Comparison of ENCODE assay signal across 23 cellular contexts in genomic region chr21:42582422-42583149, GRCh38.
DNase-seq lines count a peak whose midpoint lies in the region; ATAC-seq, FAIRE-seq and TF ChIP-seq lines count a peak whose summit lies in the region.
"Had no signal": no experiment of that assay in that cellular context is flagged by ENCODE, and none has a peak within 500 bp of the region (broad histone marks: within the 10 kb centered on the region; RNA-seq: fewer than 3 reads in every experiment).

No MANE protein-coding gene starts in this region.

- no peak overlapping the region for H4K8ac ChIP-seq in neuronal stem cell (ENCODE audit: low read depth, low read length)

- peaks cover 0 to 6% of the 10 kb centered on the region in 2 experiments; a peak in 1 of 5 replicates for H3K4me1 ChIP-seq in K562 (replicated peaks in 1 of 2; ENCODE audit: control insufficient read depth in 2 of 2, insufficient read depth in 2 of 2, low read length in 2 of 2)
- H3K4me1 ChIP-seq in neuronal stem cell (ENCODE audit: control insufficient read depth in 2 of 2, insufficient read depth in 1 of 2, low read depth in 1 of 2, low read length in 2 of 2), result peaks cover 0 to 6% of the 10 kb centered on the region in 2 donors

- H3K9ac ChIP-seq in K562 (ENCODE audit: insufficient read depth in 1 of 2, low read depth in 2 of 2, low read length in 2 of 2) (no peak overlapping the region), neuronal stem cell (ENCODE audit: low read depth, low read length, poor library complexity) (no peak overlapping the region)
- H3K9ac ChIP-seq: GM23248 had no signal

- peak overlapping the region; percentile 26 for H2BK5ac ChIP-seq in neuronal stem cell (ENCODE audit: low read length)

- no peaks in the 10 kb centered on the region for H3K79me1 ChIP-seq in neuronal stem cell (ENCODE audit: low read depth, low read length)

- CTCF ChIA-PET in K562 (lab: Yijun Ruan, JAX; ENCODE audit: low intra/inter-chr PET ratio), result no interaction called here

- H2BK12ac ChIP-seq in neuronal stem cell (ENCODE audit: low read length), result peak overlapping the region; percentile 86

- peak overlapping the region; percentile 94 for H3K14ac ChIP-seq in neuronal stem cell (ENCODE audit: low read length)

- no peak overlapping the region for H3K27ac ChIP-seq in K562 (ENCODE audit: extremely low read depth, low read depth, low read length)
- no peak overlapping the region for H3K27ac ChIP-seq in neuronal stem cell (replicated peaks; ENCODE audit: low read length)
- H3K27ac ChIP-seq: GM23248, HL-60 had no signal

- DNase-seq in SKM-1 (lab: John Stamatoyannopoulos, UW; ENCODE audit: unreplicated experiment) (peak; percentile 1), SKM-1 treated with dmso at 0.1 percent for 144 hours (lab: John Stamatoyannopoulos, UW; ENCODE audit: unreplicated experiment) (no peak), HTR-8/SVneo (ENCODE audit: insufficient read length, low spot score) (no peak), K562 (ENCODE audit: extremely low read depth in 1 of 4, low spot score in 3 of 4) (no peak), neuronal stem cell (ENCODE audit: low spot score) (no peak), NCI-H226 (no peak), hippocampal formation (lab: John Stamatoyannopoulos, UW) (no peak), Ammon's horn (ENCODE audit: low spot score) (no peak)
- DNase-seq: 8988T; CD4-positive, CD25-positive, alpha-beta regulatory T cell; COR-L47; GM23248; HCEC 1CT; IMR-90; MM.1S; NCI-H1105; NCI-H2081 treated with DMSO at 0.1 percent for 48 hours; NCI-H748 treated with DMSO at 0.1 percent for 48 hours; NK-92 treated with Interleukin-12 subunit alpha and Interleukin-12 subunit beta, amount 100 ng/mL, for 24 hours had no signal

- FAIRE-seq in HTR-8/SVneo (lab: Jason Lieb, UNC), result peak; percentile 90
- FAIRE-seq in K562 (lab: Jason Lieb, UNC), result no peak
- FAIRE-seq: GM12892, GM18507, RCC 7860 had no signal

- H2AK5ac ChIP-seq in neuronal stem cell (ENCODE audit: low read depth, low read length), result peak overlapping the region; percentile 78

- H2BK120ac ChIP-seq in neuronal stem cell (ENCODE audit: low read depth, low read length), result no peak overlapping the region

- H3K4ac ChIP-seq in neuronal stem cell (ENCODE audit: low read length), result no peak overlapping the region

- no peaks in the 10 kb centered on the region for H3K79me2 ChIP-seq in K562 (ENCODE audit: control insufficient read depth, insufficient read depth, low read length)

- 6% methylated on average over 22 of the region's 22 CpGs for WGBS in K562 (ENCODE audit: insufficient coverage, low coverage, missing lambda C conversion rate)
- no CpG with 5 or more reads among the region's 22 CpGs for WGBS in neuronal stem cell (ENCODE audit: extremely low coverage in 2 of 2, insufficient read length in 2 of 2, insufficient replicate concordance in 1 of 2), 2 donors

- peaks cover 51 to 94% of the 10 kb centered on the region in 2 experiments for H3K27me3 ChIP-seq in K562 (ENCODE audit: control insufficient read depth in 2 of 2, insufficient read depth in 2 of 2, low read length in 2 of 2)
- peaks cover 0 to 7% (median 0%) of the 10 kb centered on the region in 3 experiments for H3K27me3 ChIP-seq in neuronal stem cell (ENCODE audit: control insufficient read depth in 3 of 3, insufficient read depth in 3 of 3, low read depth in 1 of 3, low read length in 3 of 3)

- H3K9me3 ChIP-seq in K562 (replicated peaks; ENCODE audit: control insufficient read depth, insufficient read depth, low read depth, low read length) (no peaks in the 10 kb centered on the region), neuronal stem cell (replicated peaks in 1 of 2; ENCODE audit: control insufficient read depth in 2 of 2, insufficient read depth in 1 of 2, low read depth in 1 of 2, low read length in 2 of 2) (peaks cover 2 to 7% of the 10 kb centered on the region in 2 donors)

- in situ Hi-C loops in K562 (cut with MboI), result no loop called here

- H3K4me3 ChIP-seq in K562 (no peak overlapping the region), neuronal stem cell (ENCODE audit: low read length in 2 of 2) (no peak overlapping the region)
- H3K4me3 ChIP-seq: GM23248 had no signal

- no peak overlapping the region for H4K91ac ChIP-seq in neuronal stem cell (ENCODE audit: low read depth, low read length, poor library complexity)

- no peak overlapping the region for H3K4me2 ChIP-seq in K562 (ENCODE audit: insufficient read depth, low read length)
- H3K4me2 ChIP-seq in neuronal stem cell (ENCODE audit: insufficient read depth, low read length, poor library complexity, severe bottlenecking), result no peak overlapping the region

- H3K18ac ChIP-seq in neuronal stem cell (ENCODE audit: low read length), result no peak overlapping the region

- H3K36me3 ChIP-seq in K562 (ENCODE audit: control insufficient read depth, insufficient read depth, low read length), result no peaks in the 10 kb centered on the region
- H3K36me3 ChIP-seq in neuronal stem cell (replicated peaks in 1 of 2; ENCODE audit: control insufficient read depth in 2 of 2, insufficient read depth in 2 of 2, low read length in 2 of 2), result no peaks in the 10 kb centered on the region

- no TSS peak for BruUV-seq in K562 (replicated peaks; lab: Mats Ljungman, UMichigan)

- H4K20me1 ChIP-seq in K562 (replicated peaks; ENCODE audit: control insufficient read depth, insufficient read depth, low read length), result peaks cover 4% of the 10 kb centered on the region; the same call in 1 of the 2 replicates

- TF ChIP-seq POLR2A in K562 (conservative IDR thresholded peaks at IDR 0.05), result no peak

- no peak for TF ChIP-seq EP300 in K562 (IDR thresholded peaks at IDR 0.05; ENCODE audit: low read length)

- H2AFZ ChIP-seq in K562 (ENCODE audit: low read depth, low read length), result no peak overlapping the region
- H2AFZ ChIP-seq in neuronal stem cell (ENCODE audit: low read length), result no peak overlapping the region
- H2AFZ ChIP-seq: GM23248 had no signal

- intact Hi-C loops in K562 (cut with micrococcal nuclease), result no loop called here

- H2BK15ac ChIP-seq in neuronal stem cell (ENCODE audit: low read length), result no peak overlapping the region

- no peaks in the 10 kb centered on the region for H3K9me1 ChIP-seq in K562 (ENCODE audit: control insufficient read depth, insufficient read depth, low read length)

- ATAC-seq in K562, result no peak

- TF ChIP-seq CTCF in K562 (IDR thresholded peaks at IDR 0.05 in 2 of 3, conservative IDR thresholded peaks at IDR 0.05 in 1 of 3; ENCODE audit: insufficient read depth in 2 of 3, low read depth in 1 of 3, low read length in 3 of 3), result no peak

- no peak overlapping the region for H3K23ac ChIP-seq in neuronal stem cell (ENCODE audit: low read depth, low read length, poor library complexity)

- TF ChIP-seq RAD21 in K562 (CRISPR knock-in tag; conservative IDR thresholded peaks at IDR 0.05 in 1 of 2, IDR thresholded peaks at IDR 0.05 in 1 of 2), result no peak

- POLR2A ChIA-PET in K562 (lab: Yijun Ruan, JAX), result interaction anchor here (0.6 to 1.4 kb wide), 4 partner anchors 8 to 12 kb away, joined by 3 to 13 read pairs (median 4); no protein-coding TSS in a partner anchor

TF ChIP-seq in K562, 482 proteins besides CTCF, POLR2A, EP300 and RAD21 (continues in another document):
- TF ChIP-seq NEUROD1 (IDR thresholded peaks at IDR 0.05; ENCODE audit: borderline replicate concordance, low read depth, low read length, partially characterized antibody) (no peak), SIX5 (IDR thresholded peaks at IDR 0.05; ENCODE audit: borderline replicate concordance in 1 of 2, insufficient read depth in 1 of 2, low read depth in 1 of 2, low read length in 2 of 2) (no peak), CBX8 (IDR thresholded peaks at IDR 0.05; ENCODE audit: borderline replicate concordance, extremely low read depth, low read depth, low read length, poor library complexity, severe bottlenecking) (peak; percentile 59), ZNF184 (CRISPR knock-in tag; IDR thresholded peaks at IDR 0.05) (no peak), SNRNP70 (optimal IDR thresholded peaks at IDR 0.05; ENCODE audit: low read depth, low read length) (no peak), ZNF583 (CRISPR knock-in tag; IDR thresholded peaks at IDR 0.05) (peak; percentile 91; the same call in 1 of the 2 replicates), BCOR (IDR thresholded peaks at IDR 0.05) (no peak)
- TF ChIP-seq, protein P1, sequence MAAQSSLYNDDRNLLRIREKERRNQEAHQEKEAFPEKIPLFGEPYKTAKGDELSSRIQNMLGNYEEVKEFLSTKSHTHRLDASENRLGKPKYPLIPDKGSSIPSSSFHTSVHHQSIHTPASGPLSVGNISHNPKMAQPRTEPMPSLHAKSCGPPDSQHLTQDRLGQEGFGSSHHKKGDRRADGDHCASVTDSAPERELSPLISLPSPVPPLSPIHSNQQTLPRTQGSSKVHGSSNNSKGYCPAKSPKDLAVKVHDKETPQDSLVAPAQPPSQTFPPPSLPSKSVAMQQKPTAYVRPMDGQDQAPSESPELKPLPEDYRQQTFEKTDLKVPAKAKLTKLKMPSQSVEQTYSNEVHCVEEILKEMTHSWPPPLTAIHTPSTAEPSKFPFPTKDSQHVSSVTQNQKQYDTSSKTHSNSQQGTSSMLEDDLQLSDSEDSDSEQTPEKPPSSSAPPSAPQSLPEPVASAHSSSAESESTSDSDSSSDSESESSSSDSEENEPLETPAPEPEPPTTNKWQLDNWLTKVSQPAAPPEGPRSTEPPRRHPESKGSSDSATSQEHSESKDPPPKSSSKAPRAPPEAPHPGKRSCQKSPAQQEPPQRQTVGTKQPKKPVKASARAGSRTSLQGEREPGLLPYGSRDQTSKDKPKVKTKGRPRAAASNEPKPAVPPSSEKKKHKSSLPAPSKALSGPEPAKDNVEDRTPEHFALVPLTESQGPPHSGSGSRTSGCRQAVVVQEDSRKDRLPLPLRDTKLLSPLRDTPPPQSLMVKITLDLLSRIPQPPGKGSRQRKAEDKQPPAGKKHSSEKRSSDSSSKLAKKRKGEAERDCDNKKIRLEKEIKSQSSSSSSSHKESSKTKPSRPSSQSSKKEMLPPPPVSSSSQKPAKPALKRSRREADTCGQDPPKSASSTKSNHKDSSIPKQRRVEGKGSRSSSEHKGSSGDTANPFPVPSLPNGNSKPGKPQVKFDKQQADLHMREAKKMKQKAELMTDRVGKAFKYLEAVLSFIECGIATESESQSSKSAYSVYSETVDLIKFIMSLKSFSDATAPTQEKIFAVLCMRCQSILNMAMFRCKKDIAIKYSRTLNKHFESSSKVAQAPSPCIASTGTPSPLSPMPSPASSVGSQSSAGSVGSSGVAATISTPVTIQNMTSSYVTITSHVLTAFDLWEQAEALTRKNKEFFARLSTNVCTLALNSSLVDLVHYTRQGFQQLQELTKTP (IDR thresholded peaks at IDR 0.05; ENCODE audit: low read depth in 1 of 2, partially characterized antibody in 2 of 2), result no peak
- TF ChIP-seq, protein P2, sequence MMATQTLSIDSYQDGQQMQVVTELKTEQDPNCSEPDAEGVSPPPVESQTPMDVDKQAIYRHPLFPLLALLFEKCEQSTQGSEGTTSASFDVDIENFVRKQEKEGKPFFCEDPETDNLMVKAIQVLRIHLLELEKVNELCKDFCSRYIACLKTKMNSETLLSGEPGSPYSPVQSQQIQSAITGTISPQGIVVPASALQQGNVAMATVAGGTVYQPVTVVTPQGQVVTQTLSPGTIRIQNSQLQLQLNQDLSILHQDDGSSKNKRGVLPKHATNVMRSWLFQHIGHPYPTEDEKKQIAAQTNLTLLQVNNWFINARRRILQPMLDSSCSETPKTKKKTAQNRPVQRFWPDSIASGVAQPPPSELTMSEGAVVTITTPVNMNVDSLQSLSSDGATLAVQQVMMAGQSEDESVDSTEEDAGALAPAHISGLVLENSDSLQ (IDR thresholded peaks at IDR 0.05), result no peak
